In the genomic region with DNA sequence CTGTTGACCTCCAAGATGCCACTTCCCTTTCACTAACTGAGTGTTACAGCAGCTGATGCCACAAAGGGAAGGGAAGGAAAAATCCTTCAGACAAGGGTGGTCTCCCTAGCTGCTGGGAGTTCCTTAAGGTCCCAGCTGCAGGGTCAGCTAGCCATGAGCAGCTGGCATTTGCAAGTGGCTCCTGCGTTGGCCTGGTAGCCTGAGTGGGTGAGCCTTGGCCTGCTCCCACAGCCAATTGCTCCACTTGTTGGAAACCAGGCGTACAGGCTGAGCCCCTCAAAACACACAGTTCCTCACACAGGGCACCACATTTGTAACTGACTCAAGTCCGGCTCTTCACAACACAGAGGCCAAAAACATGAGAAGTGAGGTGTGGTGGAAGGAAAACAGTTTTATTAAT, we compare ENCODE assay signal across 3 cellular contexts.
TF ChIP-seq lines count a peak whose summit lies in the region.

No MANE protein-coding gene starts in this region.

TF ChIP-seq in SK-N-SH, 30 proteins besides CTCF, POLR2A, EP300 and RAD21 (continues in another document):
- TF ChIP-seq CHD2 (IDR thresholded peaks at IDR 0.05; ENCODE audit: low read length, partially characterized antibody) (no peak), NFIC (IDR thresholded peaks at IDR 0.05; ENCODE audit: borderline replicate concordance) (no peak), RXRA (IDR thresholded peaks at IDR 0.05; ENCODE audit: borderline replicate concordance, low read depth) (no peak), TEAD4 (IDR thresholded peaks at IDR 0.05; ENCODE audit: borderline replicate concordance, insufficient read depth) (no peak), RFX5 (IDR thresholded peaks at IDR 0.05; ENCODE audit: low read length) (no peak), YY1 (IDR thresholded peaks at IDR 0.05; ENCODE audit: low read depth) (no peak), RCOR1 (IDR thresholded peaks at IDR 0.05; ENCODE audit: low read length) (no peak), SIN3A (IDR thresholded peaks at IDR 0.05; ENCODE audit: borderline replicate concordance, low read depth, low read length) (no peak), SMC3 (IDR thresholded peaks at IDR 0.05; ENCODE audit: low read depth, low read length) (no peak), GATA2 (CRISPR knock-in tag; IDR thresholded peaks at IDR 0.05) (no peak), FOSL2 (IDR thresholded peaks at IDR 0.05; ENCODE audit: borderline replicate concordance, low read depth) (no peak), MXI1 (IDR thresholded peaks at IDR 0.05; ENCODE audit: low read depth, low read length) (no peak), TCF12 (IDR thresholded peaks at IDR 0.05) (no peak), JUND (IDR thresholded peaks at IDR 0.05) (no peak)
- TF ChIP-seq, protein P1, sequence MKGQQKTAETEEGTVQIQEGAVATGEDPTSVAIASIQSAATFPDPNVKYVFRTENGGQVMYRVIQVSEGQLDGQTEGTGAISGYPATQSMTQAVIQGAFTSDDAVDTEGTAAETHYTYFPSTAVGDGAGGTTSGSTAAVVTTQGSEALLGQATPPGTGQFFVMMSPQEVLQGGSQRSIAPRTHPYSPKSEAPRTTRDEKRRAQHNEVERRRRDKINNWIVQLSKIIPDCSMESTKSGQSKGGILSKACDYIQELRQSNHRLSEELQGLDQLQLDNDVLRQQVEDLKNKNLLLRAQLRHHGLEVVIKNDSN (IDR thresholded peaks at IDR 0.05; ENCODE audit: borderline replicate concordance, low read depth), result no peak
- TF ChIP-seq, protein P2, sequence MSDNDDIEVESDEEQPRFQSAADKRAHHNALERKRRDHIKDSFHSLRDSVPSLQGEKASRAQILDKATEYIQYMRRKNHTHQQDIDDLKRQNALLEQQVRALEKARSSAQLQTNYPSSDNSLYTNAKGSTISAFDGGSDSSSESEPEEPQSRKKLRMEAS (IDR thresholded peaks at IDR 0.05; ENCODE audit: low read depth), result no peak
- TF ChIP-seq, protein P3, sequence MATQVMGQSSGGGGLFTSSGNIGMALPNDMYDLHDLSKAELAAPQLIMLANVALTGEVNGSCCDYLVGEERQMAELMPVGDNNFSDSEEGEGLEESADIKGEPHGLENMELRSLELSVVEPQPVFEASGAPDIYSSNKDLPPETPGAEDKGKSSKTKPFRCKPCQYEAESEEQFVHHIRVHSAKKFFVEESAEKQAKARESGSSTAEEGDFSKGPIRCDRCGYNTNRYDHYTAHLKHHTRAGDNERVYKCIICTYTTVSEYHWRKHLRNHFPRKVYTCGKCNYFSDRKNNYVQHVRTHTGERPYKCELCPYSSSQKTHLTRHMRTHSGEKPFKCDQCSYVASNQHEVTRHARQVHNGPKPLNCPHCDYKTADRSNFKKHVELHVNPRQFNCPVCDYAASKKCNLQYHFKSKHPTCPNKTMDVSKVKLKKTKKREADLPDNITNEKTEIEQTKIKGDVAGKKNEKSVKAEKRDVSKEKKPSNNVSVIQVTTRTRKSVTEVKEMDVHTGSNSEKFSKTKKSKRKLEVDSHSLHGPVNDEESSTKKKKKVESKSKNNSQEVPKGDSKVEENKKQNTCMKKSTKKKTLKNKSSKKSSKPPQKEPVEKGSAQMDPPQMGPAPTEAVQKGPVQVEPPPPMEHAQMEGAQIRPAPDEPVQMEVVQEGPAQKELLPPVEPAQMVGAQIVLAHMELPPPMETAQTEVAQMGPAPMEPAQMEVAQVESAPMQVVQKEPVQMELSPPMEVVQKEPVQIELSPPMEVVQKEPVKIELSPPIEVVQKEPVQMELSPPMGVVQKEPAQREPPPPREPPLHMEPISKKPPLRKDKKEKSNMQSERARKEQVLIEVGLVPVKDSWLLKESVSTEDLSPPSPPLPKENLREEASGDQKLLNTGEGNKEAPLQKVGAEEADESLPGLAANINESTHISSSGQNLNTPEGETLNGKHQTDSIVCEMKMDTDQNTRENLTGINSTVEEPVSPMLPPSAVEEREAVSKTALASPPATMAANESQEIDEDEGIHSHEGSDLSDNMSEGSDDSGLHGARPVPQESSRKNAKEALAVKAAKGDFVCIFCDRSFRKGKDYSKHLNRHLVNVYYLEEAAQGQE (IDR thresholded peaks at IDR 0.05; ENCODE audit: low read depth, low read length), result no peak

TF ChIP-seq in SK-N-SH treated with all-trans-retinoic acid at 6 μM for 48 hours, 23 proteins besides CTCF, POLR2A, EP300 and RAD21:
- TF ChIP-seq, protein P4, sequence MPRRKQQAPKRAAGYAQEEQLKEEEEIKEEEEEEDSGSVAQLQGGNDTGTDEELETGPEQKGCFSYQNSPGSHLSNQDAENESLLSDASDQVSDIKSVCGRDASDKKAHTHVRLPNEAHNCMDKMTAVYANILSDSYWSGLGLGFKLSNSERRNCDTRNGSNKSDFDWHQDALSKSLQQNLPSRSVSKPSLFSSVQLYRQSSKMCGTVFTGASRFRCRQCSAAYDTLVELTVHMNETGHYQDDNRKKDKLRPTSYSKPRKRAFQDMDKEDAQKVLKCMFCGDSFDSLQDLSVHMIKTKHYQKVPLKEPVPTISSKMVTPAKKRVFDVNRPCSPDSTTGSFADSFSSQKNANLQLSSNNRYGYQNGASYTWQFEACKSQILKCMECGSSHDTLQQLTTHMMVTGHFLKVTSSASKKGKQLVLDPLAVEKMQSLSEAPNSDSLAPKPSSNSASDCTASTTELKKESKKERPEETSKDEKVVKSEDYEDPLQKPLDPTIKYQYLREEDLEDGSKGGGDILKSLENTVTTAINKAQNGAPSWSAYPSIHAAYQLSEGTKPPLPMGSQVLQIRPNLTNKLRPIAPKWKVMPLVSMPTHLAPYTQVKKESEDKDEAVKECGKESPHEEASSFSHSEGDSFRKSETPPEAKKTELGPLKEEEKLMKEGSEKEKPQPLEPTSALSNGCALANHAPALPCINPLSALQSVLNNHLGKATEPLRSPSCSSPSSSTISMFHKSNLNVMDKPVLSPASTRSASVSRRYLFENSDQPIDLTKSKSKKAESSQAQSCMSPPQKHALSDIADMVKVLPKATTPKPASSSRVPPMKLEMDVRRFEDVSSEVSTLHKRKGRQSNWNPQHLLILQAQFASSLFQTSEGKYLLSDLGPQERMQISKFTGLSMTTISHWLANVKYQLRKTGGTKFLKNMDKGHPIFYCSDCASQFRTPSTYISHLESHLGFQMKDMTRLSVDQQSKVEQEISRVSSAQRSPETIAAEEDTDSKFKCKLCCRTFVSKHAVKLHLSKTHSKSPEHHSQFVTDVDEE (CRISPR knock-in tag; IDR thresholded peaks at IDR 0.05), result no peak
- TF ChIP-seq PPARA (CRISPR knock-in tag; IDR thresholded peaks at IDR 0.05; ENCODE audit: borderline replicate concordance) (no peak), ZFP3 (CRISPR knock-in tag; IDR thresholded peaks at IDR 0.05) (no peak)

TF ChIP-seq in GM12878, 131 proteins besides CTCF, POLR2A, EP300 and RAD21:
- no peak for TF ChIP-seq KAT2A (conservative IDR thresholded peaks at IDR 0.05; ENCODE audit: control insufficient read depth, low read depth, low read length)
- TF ChIP-seq, protein P5, sequence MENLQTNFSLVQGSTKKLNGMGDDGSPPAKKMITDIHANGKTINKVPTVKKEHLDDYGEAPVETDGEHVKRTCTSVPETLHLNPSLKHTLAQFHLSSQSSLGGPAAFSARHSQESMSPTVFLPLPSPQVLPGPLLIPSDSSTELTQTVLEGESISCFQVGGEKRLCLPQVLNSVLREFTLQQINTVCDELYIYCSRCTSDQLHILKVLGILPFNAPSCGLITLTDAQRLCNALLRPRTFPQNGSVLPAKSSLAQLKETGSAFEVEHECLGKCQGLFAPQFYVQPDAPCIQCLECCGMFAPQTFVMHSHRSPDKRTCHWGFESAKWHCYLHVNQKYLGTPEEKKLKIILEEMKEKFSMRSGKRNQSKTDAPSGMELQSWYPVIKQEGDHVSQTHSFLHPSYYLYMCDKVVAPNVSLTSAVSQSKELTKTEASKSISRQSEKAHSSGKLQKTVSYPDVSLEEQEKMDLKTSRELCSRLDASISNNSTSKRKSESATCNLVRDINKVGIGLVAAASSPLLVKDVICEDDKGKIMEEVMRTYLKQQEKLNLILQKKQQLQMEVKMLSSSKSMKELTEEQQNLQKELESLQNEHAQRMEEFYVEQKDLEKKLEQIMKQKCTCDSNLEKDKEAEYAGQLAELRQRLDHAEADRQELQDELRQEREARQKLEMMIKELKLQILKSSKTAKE (IDR thresholded peaks at IDR 0.05; ENCODE audit: low read depth, poor library complexity, severe bottlenecking), result no peak
- no peak for TF ChIP-seq NR2C1 (IDR thresholded peaks at IDR 0.05)
- TF ChIP-seq ESRRA (IDR thresholded peaks at IDR 0.05; ENCODE audit: low read length), result no peak
- TF ChIP-seq IRF4 (IDR thresholded peaks at IDR 0.05; ENCODE audit: low read depth, low read length), result no peak
- no peak for TF ChIP-seq CBX3 (IDR thresholded peaks at IDR 0.05; ENCODE audit: borderline replicate concordance, low read depth)
- TF ChIP-seq, protein P2 (IDR thresholded peaks at IDR 0.05; ENCODE audit: low read depth, low read length), result no peak
- no peak for TF ChIP-seq CEBPB (IDR thresholded peaks at IDR 0.05; ENCODE audit: borderline replicate concordance in 1 of 2, low read depth in 2 of 2, low read length in 2 of 2)
- TF ChIP-seq SMAD5 (IDR thresholded peaks at IDR 0.05; ENCODE audit: low read depth), result no peak
- TF ChIP-seq, protein P6, sequence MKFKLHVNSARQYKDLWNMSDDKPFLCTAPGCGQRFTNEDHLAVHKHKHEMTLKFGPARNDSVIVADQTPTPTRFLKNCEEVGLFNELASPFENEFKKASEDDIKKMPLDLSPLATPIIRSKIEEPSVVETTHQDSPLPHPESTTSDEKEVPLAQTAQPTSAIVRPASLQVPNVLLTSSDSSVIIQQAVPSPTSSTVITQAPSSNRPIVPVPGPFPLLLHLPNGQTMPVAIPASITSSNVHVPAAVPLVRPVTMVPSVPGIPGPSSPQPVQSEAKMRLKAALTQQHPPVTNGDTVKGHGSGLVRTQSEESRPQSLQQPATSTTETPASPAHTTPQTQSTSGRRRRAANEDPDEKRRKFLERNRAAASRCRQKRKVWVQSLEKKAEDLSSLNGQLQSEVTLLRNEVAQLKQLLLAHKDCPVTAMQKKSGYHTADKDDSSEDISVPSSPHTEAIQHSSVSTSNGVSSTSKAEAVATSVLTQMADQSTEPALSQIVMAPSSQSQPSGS (IDR thresholded peaks at IDR 0.05; ENCODE audit: low read length), result no peak
- no peak for TF ChIP-seq HDGF (IDR thresholded peaks at IDR 0.05)
- TF ChIP-seq, protein P7, sequence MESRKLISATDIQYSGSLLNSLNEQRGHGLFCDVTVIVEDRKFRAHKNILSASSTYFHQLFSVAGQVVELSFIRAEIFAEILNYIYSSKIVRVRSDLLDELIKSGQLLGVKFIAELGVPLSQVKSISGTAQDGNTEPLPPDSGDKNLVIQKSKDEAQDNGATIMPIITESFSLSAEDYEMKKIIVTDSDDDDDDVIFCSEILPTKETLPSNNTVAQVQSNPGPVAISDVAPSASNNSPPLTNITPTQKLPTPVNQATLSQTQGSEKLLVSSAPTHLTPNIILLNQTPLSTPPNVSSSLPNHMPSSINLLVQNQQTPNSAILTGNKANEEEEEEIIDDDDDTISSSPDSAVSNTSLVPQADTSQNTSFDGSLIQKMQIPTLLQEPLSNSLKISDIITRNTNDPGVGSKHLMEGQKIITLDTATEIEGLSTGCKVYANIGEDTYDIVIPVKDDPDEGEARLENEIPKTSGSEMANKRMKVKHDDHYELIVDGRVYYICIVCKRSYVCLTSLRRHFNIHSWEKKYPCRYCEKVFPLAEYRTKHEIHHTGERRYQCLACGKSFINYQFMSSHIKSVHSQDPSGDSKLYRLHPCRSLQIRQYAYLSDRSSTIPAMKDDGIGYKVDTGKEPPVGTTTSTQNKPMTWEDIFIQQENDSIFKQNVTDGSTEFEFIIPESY (IDR thresholded peaks at IDR 0.05), result no peak
- no peak for TF ChIP-seq ZNF274 (IDR thresholded peaks at IDR 0.05; ENCODE audit: insufficient read depth, insufficient read length)
- no peak for TF ChIP-seq CHD4 (IDR thresholded peaks at IDR 0.05)
